Comparison of ENCODE assay signal across 2 cellular contexts in the genomic region with DNA sequence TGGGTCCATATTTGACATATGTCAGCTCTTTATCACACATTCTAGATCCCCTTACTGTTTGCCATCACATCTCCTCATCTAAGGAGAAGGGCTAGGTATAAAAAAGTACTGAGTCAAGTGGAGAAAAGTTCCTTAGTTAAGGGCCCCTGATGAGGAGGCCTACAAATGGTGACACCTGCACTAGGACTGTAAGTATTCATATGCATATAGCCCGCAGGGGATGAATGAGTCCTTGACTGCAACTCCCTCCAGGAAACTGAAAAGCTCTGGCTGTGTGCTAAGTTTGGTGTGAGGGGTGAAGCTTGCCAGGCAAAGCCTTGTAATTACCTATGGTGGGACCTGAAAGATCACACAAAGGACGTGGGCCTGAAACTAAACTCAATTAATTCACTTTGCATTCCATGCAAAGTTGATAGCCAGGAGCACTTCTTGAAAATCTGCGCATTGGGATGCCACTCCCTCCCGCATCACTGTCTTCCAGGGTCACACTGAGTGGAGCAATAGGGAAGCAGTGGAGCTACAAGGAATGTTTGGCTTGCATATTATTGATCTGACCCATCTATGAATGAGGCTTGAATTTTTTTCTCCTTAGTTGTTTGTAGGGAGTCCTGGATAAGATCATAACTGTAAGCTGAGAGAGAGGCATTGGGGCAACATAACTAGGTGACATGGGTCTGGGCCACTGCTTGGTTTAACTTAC.
TF ChIP-seq lines count a peak whose summit lies in the region.

No MANE protein-coding gene starts in this region.

TF ChIP-seq in GM23338, 12 proteins besides CTCF, POLR2A, EP300 and RAD21 (continued from another document):
- TF ChIP-seq, protein P1, sequence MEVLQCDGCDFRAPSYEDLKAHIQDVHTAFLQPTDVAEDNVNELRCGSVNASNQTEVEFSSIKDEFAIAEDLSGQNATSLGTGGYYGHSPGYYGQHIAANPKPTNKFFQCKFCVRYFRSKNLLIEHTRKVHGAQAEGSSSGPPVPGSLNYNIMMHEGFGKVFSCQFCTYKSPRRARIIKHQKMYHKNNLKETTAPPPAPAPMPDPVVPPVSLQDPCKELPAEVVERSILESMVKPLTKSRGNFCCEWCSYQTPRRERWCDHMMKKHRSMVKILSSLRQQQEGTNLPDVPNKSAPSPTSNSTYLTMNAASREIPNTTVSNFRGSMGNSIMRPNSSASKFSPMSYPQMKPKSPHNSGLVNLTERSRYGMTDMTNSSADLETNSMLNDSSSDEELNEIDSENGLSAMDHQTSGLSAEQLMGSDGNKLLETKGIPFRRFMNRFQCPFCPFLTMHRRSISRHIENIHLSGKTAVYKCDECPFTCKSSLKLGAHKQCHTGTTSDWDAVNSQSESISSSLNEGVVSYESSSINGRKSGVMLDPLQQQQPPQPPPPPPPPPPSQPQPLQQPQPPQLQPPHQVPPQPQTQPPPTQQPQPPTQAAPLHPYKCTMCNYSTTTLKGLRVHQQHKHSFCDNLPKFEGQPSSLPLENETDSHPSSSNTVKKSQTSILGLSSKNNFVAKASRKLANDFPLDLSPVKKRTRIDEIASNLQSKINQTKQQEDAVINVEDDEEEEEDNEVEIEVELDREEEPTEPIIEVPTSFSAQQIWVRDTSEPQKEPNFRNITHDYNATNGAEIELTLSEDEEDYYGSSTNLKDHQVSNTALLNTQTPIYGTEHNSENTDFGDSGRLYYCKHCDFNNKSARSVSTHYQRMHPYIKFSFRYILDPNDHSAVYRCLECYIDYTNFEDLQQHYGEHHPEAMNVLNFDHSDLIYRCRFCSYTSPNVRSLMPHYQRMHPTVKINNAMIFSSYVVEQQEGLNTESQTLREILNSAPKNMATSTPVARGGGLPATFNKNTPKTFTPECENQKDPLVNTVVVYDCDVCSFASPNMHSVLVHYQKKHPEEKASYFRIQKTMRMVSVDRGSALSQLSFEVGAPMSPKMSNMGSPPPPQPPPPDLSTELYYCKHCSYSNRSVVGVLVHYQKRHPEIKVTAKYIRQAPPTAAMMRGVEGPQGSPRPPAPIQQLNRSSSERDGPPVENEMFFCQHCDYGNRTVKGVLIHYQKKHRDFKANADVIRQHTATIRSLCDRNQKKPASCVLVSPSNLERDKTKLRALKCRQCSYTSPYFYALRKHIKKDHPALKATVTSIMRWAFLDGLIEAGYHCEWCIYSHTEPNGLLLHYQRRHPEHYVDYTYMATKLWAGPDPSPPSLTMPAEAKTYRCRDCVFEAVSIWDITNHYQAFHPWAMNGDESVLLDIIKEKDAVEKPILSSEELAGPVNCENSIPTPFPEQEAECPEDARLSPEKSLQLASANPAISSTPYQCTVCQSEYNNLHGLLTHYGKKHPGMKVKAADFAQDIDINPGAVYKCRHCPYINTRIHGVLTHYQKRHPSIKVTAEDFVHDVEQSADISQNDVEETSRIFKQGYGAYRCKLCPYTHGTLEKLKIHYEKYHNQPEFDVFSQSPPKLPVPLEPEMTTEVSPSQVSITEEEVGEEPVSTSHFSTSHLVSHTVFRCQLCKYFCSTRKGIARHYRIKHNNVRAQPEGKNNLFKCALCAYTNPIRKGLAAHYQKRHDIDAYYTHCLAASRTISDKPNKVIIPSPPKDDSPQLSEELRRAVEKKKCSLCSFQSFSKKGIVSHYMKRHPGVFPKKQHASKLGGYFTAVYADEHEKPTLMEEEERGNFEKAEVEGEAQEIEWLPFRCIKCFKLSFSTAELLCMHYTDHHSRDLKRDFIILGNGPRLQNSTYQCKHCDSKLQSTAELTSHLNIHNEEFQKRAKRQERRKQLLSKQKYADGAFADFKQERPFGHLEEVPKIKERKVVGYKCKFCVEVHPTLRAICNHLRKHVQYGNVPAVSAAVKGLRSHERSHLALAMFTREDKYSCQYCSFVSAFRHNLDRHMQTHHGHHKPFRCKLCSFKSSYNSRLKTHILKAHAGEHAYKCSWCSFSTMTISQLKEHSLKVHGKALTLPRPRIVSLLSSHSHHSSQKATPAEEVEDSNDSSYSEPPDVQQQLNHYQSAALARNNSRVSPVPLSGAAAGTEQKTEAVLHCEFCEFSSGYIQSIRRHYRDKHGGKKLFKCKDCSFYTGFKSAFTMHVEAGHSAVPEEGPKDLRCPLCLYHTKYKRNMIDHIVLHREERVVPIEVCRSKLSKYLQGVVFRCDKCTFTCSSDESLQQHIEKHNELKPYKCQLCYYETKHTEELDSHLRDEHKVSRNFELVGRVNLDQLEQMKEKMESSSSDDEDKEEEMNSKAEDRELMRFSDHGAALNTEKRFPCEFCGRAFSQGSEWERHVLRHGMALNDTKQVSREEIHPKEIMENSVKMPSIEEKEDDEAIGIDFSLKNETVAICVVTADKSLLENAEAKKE (CRISPR knock-in tag; IDR thresholded peaks at IDR 0.05) = peak; percentile 97
- TF ChIP-seq CREB1 (CRISPR knock-in tag; IDR thresholded peaks at IDR 0.05; ENCODE audit: low read depth) = 0 out of 2 replicates have a peak, but pooled peaks have one; percentile 29
- no peak for TF ChIP-seq EZH2phosphoT487 (IDR thresholded peaks at IDR 0.05; ENCODE audit: unreplicated experiment)
- TF ChIP-seq ZNF114 (CRISPR knock-in tag; IDR thresholded peaks at IDR 0.05) = 0 out of 2 replicates have a peak, but pooled peaks have one; percentile 66
- TF ChIP-seq ZNF331 (CRISPR knock-in tag; IDR thresholded peaks at IDR 0.05; ENCODE audit: low read depth) = no peak
- TF ChIP-seq JUNB (IDR thresholded peaks at IDR 0.05; ENCODE audit: unreplicated experiment) = no peak

TF ChIP-seq in WTC11, 78 proteins besides CTCF, POLR2A, EP300 and RAD21 (continued from another document):
- TF ChIP-seq, protein P2, sequence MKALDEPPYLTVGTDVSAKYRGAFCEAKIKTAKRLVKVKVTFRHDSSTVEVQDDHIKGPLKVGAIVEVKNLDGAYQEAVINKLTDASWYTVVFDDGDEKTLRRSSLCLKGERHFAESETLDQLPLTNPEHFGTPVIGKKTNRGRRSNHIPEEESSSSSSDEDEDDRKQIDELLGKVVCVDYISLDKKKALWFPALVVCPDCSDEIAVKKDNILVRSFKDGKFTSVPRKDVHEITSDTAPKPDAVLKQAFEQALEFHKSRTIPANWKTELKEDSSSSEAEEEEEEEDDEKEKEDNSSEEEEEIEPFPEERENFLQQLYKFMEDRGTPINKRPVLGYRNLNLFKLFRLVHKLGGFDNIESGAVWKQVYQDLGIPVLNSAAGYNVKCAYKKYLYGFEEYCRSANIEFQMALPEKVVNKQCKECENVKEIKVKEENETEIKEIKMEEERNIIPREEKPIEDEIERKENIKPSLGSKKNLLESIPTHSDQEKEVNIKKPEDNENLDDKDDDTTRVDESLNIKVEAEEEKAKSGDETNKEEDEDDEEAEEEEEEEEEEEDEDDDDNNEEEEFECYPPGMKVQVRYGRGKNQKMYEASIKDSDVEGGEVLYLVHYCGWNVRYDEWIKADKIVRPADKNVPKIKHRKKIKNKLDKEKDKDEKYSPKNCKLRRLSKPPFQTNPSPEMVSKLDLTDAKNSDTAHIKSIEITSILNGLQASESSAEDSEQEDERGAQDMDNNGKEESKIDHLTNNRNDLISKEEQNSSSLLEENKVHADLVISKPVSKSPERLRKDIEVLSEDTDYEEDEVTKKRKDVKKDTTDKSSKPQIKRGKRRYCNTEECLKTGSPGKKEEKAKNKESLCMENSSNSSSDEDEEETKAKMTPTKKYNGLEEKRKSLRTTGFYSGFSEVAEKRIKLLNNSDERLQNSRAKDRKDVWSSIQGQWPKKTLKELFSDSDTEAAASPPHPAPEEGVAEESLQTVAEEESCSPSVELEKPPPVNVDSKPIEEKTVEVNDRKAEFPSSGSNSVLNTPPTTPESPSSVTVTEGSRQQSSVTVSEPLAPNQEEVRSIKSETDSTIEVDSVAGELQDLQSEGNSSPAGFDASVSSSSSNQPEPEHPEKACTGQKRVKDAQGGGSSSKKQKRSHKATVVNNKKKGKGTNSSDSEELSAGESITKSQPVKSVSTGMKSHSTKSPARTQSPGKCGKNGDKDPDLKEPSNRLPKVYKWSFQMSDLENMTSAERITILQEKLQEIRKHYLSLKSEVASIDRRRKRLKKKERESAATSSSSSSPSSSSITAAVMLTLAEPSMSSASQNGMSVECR (CRISPR knock-in tag; IDR thresholded peaks at IDR 0.05; ENCODE audit: borderline replicate concordance) = no peak
- TF ChIP-seq, protein P3, sequence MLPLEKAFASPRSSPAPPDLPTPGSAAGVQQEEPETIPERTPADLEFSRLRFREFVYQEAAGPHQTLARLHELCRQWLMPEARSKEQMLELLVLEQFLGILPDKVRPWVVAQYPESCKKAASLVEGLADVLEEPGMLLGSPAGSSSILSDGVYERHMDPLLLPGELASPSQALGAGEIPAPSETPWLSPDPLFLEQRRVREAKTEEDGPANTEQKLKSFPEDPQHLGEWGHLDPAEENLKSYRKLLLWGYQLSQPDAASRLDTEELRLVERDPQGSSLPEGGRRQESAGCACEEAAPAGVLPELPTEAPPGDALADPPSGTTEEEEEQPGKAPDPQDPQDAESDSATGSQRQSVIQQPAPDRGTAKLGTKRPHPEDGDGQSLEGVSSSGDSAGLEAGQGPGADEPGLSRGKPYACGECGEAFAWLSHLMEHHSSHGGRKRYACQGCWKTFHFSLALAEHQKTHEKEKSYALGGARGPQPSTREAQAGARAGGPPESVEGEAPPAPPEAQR (CRISPR knock-in tag; IDR thresholded peaks at IDR 0.05) = 0 out of 2 replicates have a peak, but pooled peaks have one; percentile 3
- TF ChIP-seq NFE2L1 (CRISPR knock-in tag; IDR thresholded peaks at IDR 0.05) = no peak
- TF ChIP-seq TP53 (CRISPR knock-in tag; IDR thresholded peaks at IDR 0.05) = 0 out of 2 replicates have a peak, but pooled peaks have one; percentile 45
- no peak for TF ChIP-seq RELA (CRISPR knock-in tag; IDR thresholded peaks at IDR 0.05; ENCODE audit: borderline replicate concordance)
- TF ChIP-seq, protein P4, sequence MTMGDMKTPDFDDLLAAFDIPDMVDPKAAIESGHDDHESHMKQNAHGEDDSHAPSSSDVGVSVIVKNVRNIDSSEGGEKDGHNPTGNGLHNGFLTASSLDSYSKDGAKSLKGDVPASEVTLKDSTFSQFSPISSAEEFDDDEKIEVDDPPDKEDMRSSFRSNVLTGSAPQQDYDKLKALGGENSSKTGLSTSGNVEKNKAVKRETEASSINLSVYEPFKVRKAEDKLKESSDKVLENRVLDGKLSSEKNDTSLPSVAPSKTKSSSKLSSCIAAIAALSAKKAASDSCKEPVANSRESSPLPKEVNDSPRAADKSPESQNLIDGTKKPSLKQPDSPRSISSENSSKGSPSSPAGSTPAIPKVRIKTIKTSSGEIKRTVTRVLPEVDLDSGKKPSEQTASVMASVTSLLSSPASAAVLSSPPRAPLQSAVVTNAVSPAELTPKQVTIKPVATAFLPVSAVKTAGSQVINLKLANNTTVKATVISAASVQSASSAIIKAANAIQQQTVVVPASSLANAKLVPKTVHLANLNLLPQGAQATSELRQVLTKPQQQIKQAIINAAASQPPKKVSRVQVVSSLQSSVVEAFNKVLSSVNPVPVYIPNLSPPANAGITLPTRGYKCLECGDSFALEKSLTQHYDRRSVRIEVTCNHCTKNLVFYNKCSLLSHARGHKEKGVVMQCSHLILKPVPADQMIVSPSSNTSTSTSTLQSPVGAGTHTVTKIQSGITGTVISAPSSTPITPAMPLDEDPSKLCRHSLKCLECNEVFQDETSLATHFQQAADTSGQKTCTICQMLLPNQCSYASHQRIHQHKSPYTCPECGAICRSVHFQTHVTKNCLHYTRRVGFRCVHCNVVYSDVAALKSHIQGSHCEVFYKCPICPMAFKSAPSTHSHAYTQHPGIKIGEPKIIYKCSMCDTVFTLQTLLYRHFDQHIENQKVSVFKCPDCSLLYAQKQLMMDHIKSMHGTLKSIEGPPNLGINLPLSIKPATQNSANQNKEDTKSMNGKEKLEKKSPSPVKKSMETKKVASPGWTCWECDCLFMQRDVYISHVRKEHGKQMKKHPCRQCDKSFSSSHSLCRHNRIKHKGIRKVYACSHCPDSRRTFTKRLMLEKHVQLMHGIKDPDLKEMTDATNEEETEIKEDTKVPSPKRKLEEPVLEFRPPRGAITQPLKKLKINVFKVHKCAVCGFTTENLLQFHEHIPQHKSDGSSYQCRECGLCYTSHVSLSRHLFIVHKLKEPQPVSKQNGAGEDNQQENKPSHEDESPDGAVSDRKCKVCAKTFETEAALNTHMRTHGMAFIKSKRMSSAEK (CRISPR knock-in tag; IDR thresholded peaks at IDR 0.05; ENCODE audit: borderline replicate concordance) = 0 out of 2 replicates have a peak, but pooled peaks have one; percentile 29
- no peak for TF ChIP-seq NFYB (CRISPR knock-in tag; conservative IDR thresholded peaks at IDR 0.05; ENCODE audit: low read depth)
- TF ChIP-seq, protein P5, sequence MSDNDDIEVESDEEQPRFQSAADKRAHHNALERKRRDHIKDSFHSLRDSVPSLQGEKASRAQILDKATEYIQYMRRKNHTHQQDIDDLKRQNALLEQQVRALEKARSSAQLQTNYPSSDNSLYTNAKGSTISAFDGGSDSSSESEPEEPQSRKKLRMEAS (CRISPR knock-in tag; IDR thresholded peaks at IDR 0.05) = no peak
TF ChIP-seq in WTC11: peak in this region for 4.
